10 cellular contexts compared by ENCODE assay signal in genomic region chr6:88013015-88013414, GRCh38. TPM values are rescaled to one million over a fixed set of nuclear protein-coding genes. Genes with fewer than 3 reads are reported as not detected.
DNase-seq lines count a peak whose midpoint lies in the region; ATAC-seq and TF ChIP-seq lines count a peak whose summit lies in the region.
"Had no signal": no experiment of that assay in that cellular context is flagged by ENCODE, and none has a peak within 500 bp of the region (broad histone marks: within the 10 kb centered on the region; RNA-seq: fewer than 3 reads in every experiment).

No MANE protein-coding gene starts in this region.

- CTCF ChIA-PET in activated B cell treated with CpG ODN at 0.5 μM for 24 hours (lab: Charles Lee): no interaction called here

- ATAC-seq in HG02884 (IDR thresholded peaks at IDR 0.05; ENCODE audit: unreplicated experiment) (peak; percentile 76), activated B cell treated with CpG ODN at 0.5 μM for 24 hours (ENCODE audit: low read depth) (peak; percentile 52), HG03025 (IDR thresholded peaks at IDR 0.05; ENCODE audit: low FRiP score, unreplicated experiment) (no peak)
- no peak for ATAC-seq in stimulated activated memory B cell treated with anti-CD40 and anti-IgM and Interleukin-4, amounts not matched to agents 10 μg/mL and 1 μg/mL and 100 μg/mL, for 72 hours

- H3K4me3 Mint-ChIP-seq in activated T-cell treated with anti-CD3 and anti-CD28 coated beads, Interleukin-2, amount 50 U/mL, for 24 hours: peak overlapping the region; percentile 19
- no peak overlapping the region for H3K4me3 Mint-ChIP-seq in activated B cell treated with CpG ODN at 0.5 μM for 24 hours
- no peak overlapping the region for H3K4me3 Mint-ChIP-seq in stimulated activated memory B cell treated with anti-CD40 and anti-IgM and Interleukin-4, amounts not matched to agents 10 μg/mL and 1 μg/mL and 100 μg/mL, for 72 hours
- H3K4me3 Mint-ChIP-seq in nephron progenitor cell: no peak overlapping the region

- POLR2A ChIA-PET in activated B cell treated with CpG ODN at 0.5 μM for 24 hours (lab: Charles Lee): no interaction called here

- no peaks in the 10 kb centered on the region for H3K27me3 Mint-ChIP-seq in activated T-cell treated with anti-CD3 and anti-CD28 coated beads, Interleukin-2, amount 50 U/mL, for 24 hours
- H3K27me3 Mint-ChIP-seq in activated B cell treated with CpG ODN at 0.5 μM for 24 hours: no peaks in the 10 kb centered on the region
- no peaks in the 10 kb centered on the region for H3K27me3 Mint-ChIP-seq in stimulated activated memory B cell treated with anti-CD40 and anti-IgM and Interleukin-4, amounts not matched to agents 10 μg/mL and 1 μg/mL and 100 μg/mL, for 72 hours
- H3K27me3 Mint-ChIP-seq in nephron progenitor cell (ENCODE audit: low read depth, poor library complexity): peaks cover 3% of the 10 kb centered on the region

- H3K9me3 Mint-ChIP-seq in activated T-cell treated with anti-CD3 and anti-CD28 coated beads, Interleukin-2, amount 50 U/mL, for 24 hours: no peaks in the 10 kb centered on the region
- H3K9me3 Mint-ChIP-seq in activated B cell treated with CpG ODN at 0.5 μM for 24 hours (peaks cover 5% of the 10 kb centered on the region), nephron progenitor cell (no peaks in the 10 kb centered on the region)
- no peaks in the 10 kb centered on the region for H3K9me3 Mint-ChIP-seq in stimulated activated memory B cell treated with anti-CD40 and anti-IgM and Interleukin-4, amounts not matched to agents 10 μg/mL and 1 μg/mL and 100 μg/mL, for 72 hours

- peak overlapping the region; percentile 87 for H3K27ac Mint-ChIP-seq in activated T-cell treated with anti-CD3 and anti-CD28 coated beads, Interleukin-2, amount 50 U/mL, for 24 hours
- H3K27ac Mint-ChIP-seq in activated B cell treated with CpG ODN at 0.5 μM for 24 hours (peak overlapping the region; percentile 64), nephron progenitor cell (no peak overlapping the region)
- peak overlapping the region; percentile 78 for H3K27ac Mint-ChIP-seq in stimulated activated memory B cell treated with anti-CD40 and anti-IgM and Interleukin-4, amounts not matched to agents 10 μg/mL and 1 μg/mL and 100 μg/mL, for 72 hours

- H3K4me1 Mint-ChIP-seq in activated T-cell treated with anti-CD3 and anti-CD28 coated beads, Interleukin-2, amount 50 U/mL, for 24 hours (ENCODE audit: low read depth): peaks cover 19% of the 10 kb centered on the region
- peaks cover 16% of the 10 kb centered on the region for H3K4me1 Mint-ChIP-seq in activated B cell treated with CpG ODN at 0.5 μM for 24 hours
- peaks cover 21% of the 10 kb centered on the region for H3K4me1 Mint-ChIP-seq in stimulated activated memory B cell treated with anti-CD40 and anti-IgM and Interleukin-4, amounts not matched to agents 10 μg/mL and 1 μg/mL and 100 μg/mL, for 72 hours
- H3K4me1 Mint-ChIP-seq in nephron progenitor cell: no peaks in the 10 kb centered on the region

- intact Hi-C loops in activated B cell treated with CpG ODN at 0.5 μM for 24 hours (cut with micrococcal nuclease): loop anchor here (5.0 kb wide), 1 partner anchor 224 kb away; no protein-coding TSS in a partner anchor

- TF ChIP-seq CTCF in activated B cell treated with CpG ODN at 0.5 μM for 24 hours (IDR thresholded peaks at IDR 0.05) (no peak), nephron progenitor cell (IDR thresholded peaks at IDR 0.05) (no peak)

- no peaks in the 10 kb centered on the region for H3K36me3 Mint-ChIP-seq in activated T-cell treated with anti-CD3 and anti-CD28 coated beads, Interleukin-2, amount 50 U/mL, for 24 hours (ENCODE audit: low read depth)
- H3K36me3 Mint-ChIP-seq in activated B cell treated with CpG ODN at 0.5 μM for 24 hours (ENCODE audit: low read depth): no peaks in the 10 kb centered on the region
- H3K36me3 Mint-ChIP-seq in stimulated activated memory B cell treated with anti-CD40 and anti-IgM and Interleukin-4, amounts not matched to agents 10 μg/mL and 1 μg/mL and 100 μg/mL, for 72 hours: no peaks in the 10 kb centered on the region
- no peaks in the 10 kb centered on the region for H3K36me3 Mint-ChIP-seq in nephron progenitor cell (ENCODE audit: low read depth)

- no peak for DNase-seq in activated T-cell treated with anti-CD3 and anti-CD28 coated beads, Interleukin-2, amount 50 U/mL, for 24 hours
- DNase-seq in activated T-cell treated with anti-CD3 and anti-CD28 coated beads, Interleukin-2, amount 50 U/mL, for 1 hour: no peak
- DNase-seq in activated B cell treated with CpG ODN at 0.5 μM for 24 hours (no peak), nephron progenitor cell (no peak), UCSD-AML1 (lab: John Stamatoyannopoulos, UW; ENCODE audit: unreplicated experiment) (no peak)
- DNase-seq: NCI-H146 had no signal

RNA-seq across cellular contexts. Expression of gene SPACA1, which starts 34.6 kb away (rescaled TPM):
- not detected in 2 replicates for total RNA-seq in activated B cell treated with CpG ODN at 0.5 μM for 24 hours
- total RNA-seq: ovary had no signal

Comparison
In these comparisons a context has a peak if more than half of its experiments do, and no peak if none do; other contexts are left out.
1. ATAC-seq: peak in HG02884 (single experiment) and activated B cell treated with CpG ODN at 0.5 μM for 24 hours (single experiment); none in stimulated activated memory B cell treated with anti-CD40 and anti-IgM and Interleukin-4, amounts not matched to agents 10 μg/mL and 1 μg/mL and 100 μg/mL, for 72 hours (single experiment) and HG03025 (single experiment).